In the genomic region with DNA sequence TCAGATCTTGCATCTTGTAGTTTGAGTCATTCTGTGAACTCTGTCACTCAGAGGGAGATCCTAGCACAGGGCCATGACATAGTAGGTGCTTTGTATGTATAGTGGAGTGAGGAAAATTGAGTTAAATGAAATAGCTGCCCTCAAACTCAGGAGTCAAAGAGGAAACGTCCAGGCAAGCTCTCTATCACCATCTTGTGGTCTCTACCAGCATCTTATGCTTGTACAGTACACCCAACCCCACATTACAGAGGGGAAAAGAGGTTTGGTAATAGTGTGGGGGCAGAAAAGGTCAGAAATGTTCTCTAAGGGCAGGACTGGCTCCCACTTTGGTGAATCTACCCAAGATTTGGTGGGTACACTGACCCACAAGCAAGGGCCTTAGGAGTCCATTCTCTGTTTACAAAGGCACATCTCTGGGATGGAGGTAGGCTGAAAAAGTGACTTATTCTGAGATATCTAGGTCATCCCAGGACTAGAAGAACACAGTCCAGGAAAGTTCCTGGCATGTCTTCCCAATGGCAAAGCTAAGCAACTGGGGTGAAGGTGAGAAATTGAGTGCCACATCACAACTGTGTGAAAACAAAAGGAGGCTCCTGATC, we compare ENCODE assay signal across 8 cellular contexts.
A peak's percentile ranks its signal among the peaks of the same experiment; 100 is the strongest.
DNase-seq lines count a peak whose midpoint lies in the region; ATAC-seq, FAIRE-seq and TF ChIP-seq lines count a peak whose summit lies in the region.

No MANE protein-coding gene starts in this region.

- H3K4me1 Mint-ChIP-seq in H9 = peaks cover 3 to 7% of the 10 kb centered on the region in 2 experiments; a peak in 3 of 4 replicates
- H3K4me1 Mint-ChIP-seq in effector memory CD8-positive, alpha-beta T cell (ENCODE audit: low read depth in 2 of 2) = no peaks in the 10 kb centered on the region
- no peaks in the 10 kb centered on the region for H3K4me1 Mint-ChIP-seq in natural killer cell treated with Interleukin-12 subunit alpha and Interleukin-12 subunit beta and Interleukin-15 and Interleukin-18, amount 100 ng/mL, for 72 hours (ENCODE audit: low read depth in 2 of 2)

- no peak overlapping the region for H4K91ac ChIP-seq in H9 (ENCODE audit: insufficient read length, low read depth, low read length)

- H3T11ph ChIP-seq in H9 (ENCODE audit: low read length) = no peak overlapping the region

- no peaks in the 10 kb centered on the region for H3K9me3 ChIP-seq in H9 (ENCODE audit: control insufficient read depth, low read depth, low read length)

- H2BK5ac ChIP-seq in H9 (ENCODE audit: insufficient read length, low read length) = no peak overlapping the region

- no peak overlapping the region for H2AK5ac ChIP-seq in H9 (ENCODE audit: insufficient read length, low read length)

- no peaks in the 10 kb centered on the region; a peak in 1 of 7 replicates for H3K36me3 Mint-ChIP-seq in H9 (ENCODE audit: insufficient read depth in 1 of 3, low read depth in 3 of 3)
- no peaks in the 10 kb centered on the region for H3K36me3 Mint-ChIP-seq in effector memory CD8-positive, alpha-beta T cell (ENCODE audit: insufficient read depth)
- no peaks in the 10 kb centered on the region for H3K36me3 Mint-ChIP-seq in natural killer cell treated with Interleukin-12 subunit alpha and Interleukin-12 subunit beta and Interleukin-15 and Interleukin-18, amount 100 ng/mL, for 72 hours

- no peaks in the 10 kb centered on the region; the same call in 1 of the 2 replicates for H3K4me1 ChIP-seq in H9 (ENCODE audit: insufficient read depth, low read length)

- FAIRE-seq in RCC 7860 (lab: Jason Lieb, UNC) = no peak

- H3K14ac ChIP-seq in H9 (ENCODE audit: insufficient read depth, low read length) = no peak overlapping the region

- no peaks in the 10 kb centered on the region for H3K27me3 ChIP-seq in H9 (ENCODE audit: insufficient read depth, low read length)

- H3K9ac ChIP-seq in H9 (ENCODE audit: extremely low read depth, insufficient read length, low read length) = no peak overlapping the region

- H3K18ac ChIP-seq in H9 (ENCODE audit: insufficient read length, low read depth, low read length) = no peak overlapping the region

- TF ChIP-seq CTCF in GM10248 (IDR thresholded peaks at IDR 0.05; ENCODE audit: control extremely low read depth, extremely low read depth, low read depth, missing control alignments) (peak; percentile 26), H9 (conservative IDR thresholded peaks at IDR 0.05) (peak; percentile 87), lower leg skin (IDR thresholded peaks at IDR 0.05) (no peak)

- no peak overlapping the region for H3K4me3 Mint-ChIP-seq in H9
- no peak overlapping the region for H3K4me3 Mint-ChIP-seq in effector memory CD8-positive, alpha-beta T cell
- H3K4me3 Mint-ChIP-seq in natural killer cell treated with Interleukin-12 subunit alpha and Interleukin-12 subunit beta and Interleukin-15 and Interleukin-18, amount 100 ng/mL, for 72 hours = no peak overlapping the region

- DNase-seq in GM10248 (ENCODE audit: extremely low spot score) (peak; percentile 38), H9 (peak; percentile 27), RCC 7860 (ENCODE audit: low spot score) (peak; percentile 5), iPS DF 4.7 (ENCODE audit: extremely low read depth, low spot score) (peak; percentile 19), lower leg skin (ENCODE audit: low spot score in 2 of 2) (no peak)
- no peak for DNase-seq in effector memory CD8-positive, alpha-beta T cell
- DNase-seq in natural killer cell treated with Interleukin-12 subunit alpha and Interleukin-12 subunit beta and Interleukin-15 and Interleukin-18, amount 100 ng/mL, for 72 hours (ENCODE audit: low spot score) = no peak

- H3K27ac Mint-ChIP-seq in H9 = no peak overlapping the region; a peak in 1 of 7 replicates
- H3K27ac Mint-ChIP-seq in effector memory CD8-positive, alpha-beta T cell = peak overlapping the region in 1 of 2 donors; percentile 16
- no peak overlapping the region for H3K27ac Mint-ChIP-seq in natural killer cell treated with Interleukin-12 subunit alpha and Interleukin-12 subunit beta and Interleukin-15 and Interleukin-18, amount 100 ng/mL, for 72 hours

- H3K23ac ChIP-seq in H9 (ENCODE audit: insufficient read length, low read depth, low read length) = no peak overlapping the region

- no peak overlapping the region for H2BK120ac ChIP-seq in H9 (ENCODE audit: low read depth, low read length, poor library complexity, severe bottlenecking)

- no peak overlapping the region for H3K4me3 ChIP-seq in lower leg skin (ENCODE audit: low read depth, poor library complexity, severe bottlenecking)

- H3K79me1 ChIP-seq in H9 (ENCODE audit: insufficient read depth, low read depth, low read length, poor library complexity, severe bottlenecking) = no peaks in the 10 kb centered on the region

- H3K4me2 ChIP-seq in H9 (ENCODE audit: insufficient read depth, insufficient read length, low read length) = no peak overlapping the region

- ATAC-seq in effector memory CD8-positive, alpha-beta T cell (replicated peaks) = no peak
- ATAC-seq in natural killer cell treated with Interleukin-12 subunit alpha and Interleukin-12 subunit beta and Interleukin-15 and Interleukin-18, amount 100 ng/mL, for 72 hours = no peak
- ATAC-seq in GM21619 (IDR thresholded peaks at IDR 0.05; ENCODE audit: unreplicated experiment) = no peak

- H2BK20ac ChIP-seq in H9 (ENCODE audit: low read depth, low read length, poor library complexity, severe bottlenecking) = no peak overlapping the region

- no CpG with 5 or more reads among the region's 1 CpG for WGBS in H9 (ENCODE audit: extremely low coverage, insufficient read length, low lambda C conversion rate)
- WGBS in lower leg skin, 2 donors = 0% methylated on average over 1 of the region's 1 CpG

- H3K79me2 ChIP-seq in H9 (ENCODE audit: insufficient read depth, low read length) = no peaks in the 10 kb centered on the region

- no peaks in the 10 kb centered on the region for H3K23me2 ChIP-seq in H9 (ENCODE audit: insufficient read length, low read depth, low read length, poor library complexity, severe bottlenecking)

- no peak overlapping the region for H3K27ac ChIP-seq in H9 (ENCODE audit: insufficient read length, low read depth, low read length)

- CTCF ChIA-PET in GM10248 (lab: Yijun Ruan, JAX) = interaction anchor here (0.8 to 1.5 kb wide), 5 partner anchors 11 to 681 kb away, joined by 3 to 6 read pairs (median 4); no protein-coding TSS in a partner anchor

- intact Hi-C loops in lower leg skin (cut with DNase I; ENCODE audit: low total_unique reads) = no loop called here

- peak overlapping the region; percentile 98 for H2AFZ ChIP-seq in H9 (ENCODE audit: low read length)

- no peak overlapping the region for H2BK15ac ChIP-seq in H9 (ENCODE audit: low read depth, low read length)

- H4K8ac ChIP-seq in H9 (replicated peaks; ENCODE audit: insufficient read length, low read depth, low read length) = no peak overlapping the region

- H4K20me1 ChIP-seq in H9 (ENCODE audit: control insufficient read depth, insufficient read depth, insufficient read length) = no peaks in the 10 kb centered on the region

- no peak overlapping the region for H3K4ac ChIP-seq in H9 (ENCODE audit: low read depth, low read length)

- H2BK12ac ChIP-seq in H9 (ENCODE audit: insufficient read length, low read depth, low read length) = no peak overlapping the region

- no peak for TF ChIP-seq POLR2A in lower leg skin (IDR thresholded peaks at IDR 0.05)

- H3K9me3 Mint-ChIP-seq in H9 = no peaks in the 10 kb centered on the region
- no peaks in the 10 kb centered on the region for H3K9me3 Mint-ChIP-seq in effector memory CD8-positive, alpha-beta T cell
- H3K9me3 Mint-ChIP-seq in natural killer cell treated with Interleukin-12 subunit alpha and Interleukin-12 subunit beta and Interleukin-15 and Interleukin-18, amount 100 ng/mL, for 72 hours = no peaks in the 10 kb centered on the region

- H4K5ac ChIP-seq in H9 (ENCODE audit: insufficient read length, low read depth, low read length) = no peak overlapping the region

- no peak overlapping the region for H3K56ac ChIP-seq in H9 (ENCODE audit: insufficient read length, low read depth, low read length)

- POLR2A ChIA-PET in GM10248 (lab: Yijun Ruan, JAX) = no interaction called here

- H3K27me3 Mint-ChIP-seq in H9 (ENCODE audit: low read depth) = peaks cover 4% of the 10 kb centered on the region; the same call in 1 of the 2 replicates
- no peaks in the 10 kb centered on the region for H3K27me3 Mint-ChIP-seq in effector memory CD8-positive, alpha-beta T cell
- H3K27me3 Mint-ChIP-seq in natural killer cell treated with Interleukin-12 subunit alpha and Interleukin-12 subunit beta and Interleukin-15 and Interleukin-18, amount 100 ng/mL, for 72 hours = peaks cover 0 to 13% of the 10 kb centered on the region in 2 donors

Comparison
In these comparisons a context has a peak if more than half of its experiments do, and no peak if none do; other contexts are left out.
1. DNase-seq: peak in GM10248 (single experiment), H9 (single experiment), RCC 7860 (single experiment) and iPS DF 4.7 (single experiment); none in lower leg skin (0 of 2), effector memory CD8-positive, alpha-beta T cell (0 of 3) and natural killer cell treated with Interleukin-12 subunit alpha and Interleukin-12 subunit beta and Interleukin-15 and Interleukin-18, amount 100 ng/mL, for 72 hours (single experiment).
2. CTCF ChIP-seq: peak in GM10248 (single experiment) and H9 (single experiment); none in lower leg skin (0 of 3).